Comparison of ENCODE assay signal across 22 cellular contexts in genomic region chr1:244695937-244696336, GRCh38. TPM values are rescaled to one million over a fixed set of nuclear protein-coding genes. Genes with fewer than 3 reads are reported as not detected.
DNase-seq lines count a peak whose midpoint lies in the region; ATAC-seq, FAIRE-seq and TF ChIP-seq lines count a peak whose summit lies in the region.
"Had no signal": no experiment of that assay in that cellular context is flagged by ENCODE, and none has a peak within 500 bp of the region (broad histone marks: within the 10 kb centered on the region; RNA-seq: fewer than 3 reads in every experiment).

No MANE protein-coding gene starts in this region.

- peaks cover 19% of the 10 kb centered on the region for H3K9me3 Mint-ChIP-seq in nephron progenitor cell

- POLR2A ChIA-PET in HepG2 (lab: Yijun Ruan, JAX) = no interaction called here
- POLR2A ChIA-PET in K562 (lab: Yijun Ruan, JAX) = interaction anchor here (0.6 kb wide), 1 partner anchor 145 kb away, joined by 3 read pairs; no protein-coding TSS in a partner anchor

- ATAC-seq in HepG2 (no peak), right lobe of liver (no peak), K562 (no peak)
- ATAC-seq: A549; CD8-positive, alpha-beta T cell; GM12878 had no signal

- CTCF ChIA-PET in HepG2 (lab: Yijun Ruan, JAX; ENCODE audit: low intra/inter-chr PET ratio, low total read pairs) (no interaction called here), K562 (lab: Yijun Ruan, JAX; ENCODE audit: low intra/inter-chr PET ratio) (no interaction called here)

- FAIRE-seq in HepG2 (lab: Jason Lieb, UNC) (no peak), K562 (lab: Jason Lieb, UNC) (no peak)
- FAIRE-seq: A549, D721Med, GM12878, GM18507, GM19239 had no signal

- no TSS peak for BruUV-seq in HepG2 (replicated peaks; lab: Mats Ljungman, UMichigan)
- BruUV-seq in K562 (replicated peaks; lab: Mats Ljungman, UMichigan) = no TSS peak

- H3K4me3 ChIP-seq in HepG2 (replicated peaks in 1 of 3; ENCODE audit: insufficient read depth in 1 of 3, low read depth in 2 of 3, low read length in 3 of 3) (no peak overlapping the region), right lobe of liver (no peak overlapping the region), K562 (no peak overlapping the region)
- H3K4me3 ChIP-seq: A549; BLaER1 treated with 17β-estradiol and CSF1 and Interleukin-3, amounts not matched to agents 10 nM and 100 nM; GM12878 had no signal

- no peak for DNase-seq in HepG2 (ENCODE audit: low spot score)
- DNase-seq in right lobe of liver = no peak
- no peak for DNase-seq in K562 (ENCODE audit: extremely low read depth in 1 of 4, low spot score in 3 of 4)
- no peak for DNase-seq in nephron progenitor cell
- no peak for DNase-seq in posterior cingulate gyrus
- DNase-seq: AML-193; Caco-2; Calu3; CD4-positive, alpha-beta T cell; CD8-positive, alpha-beta T cell; DND-41; EL; GDM1 had no signal

- H3K27ac ChIP-seq in HepG2 (ENCODE audit: extremely low read length, insufficient read depth, low read length) (no peak overlapping the region), right lobe of liver (no peak overlapping the region), K562 (ENCODE audit: extremely low read depth, low read depth, low read length) (no peak overlapping the region)
- H3K27ac ChIP-seq: 22Rv1; A549; BLaER1 treated with 17β-estradiol and CSF1 and Interleukin-3, amounts not matched to agents 10 nM and 100 nM; C4-2B had no signal

- H3K36me3 Mint-ChIP-seq in nephron progenitor cell (ENCODE audit: low read depth) = peaks cover 86% of the 10 kb centered on the region

- TF ChIP-seq EP300 in HepG2 (IDR thresholded peaks at IDR 0.05; ENCODE audit: low read depth in 2 of 2, low read length in 2 of 2) (no peak), HepG2 (CRISPR knock-in tag; IDR thresholded peaks at IDR 0.05; ENCODE audit: borderline replicate concordance) (no peak), K562 (IDR thresholded peaks at IDR 0.05; ENCODE audit: low read length) (no peak)

- H3K4me1 Mint-ChIP-seq in nephron progenitor cell = no peaks in the 10 kb centered on the region
- H3K4me1 Mint-ChIP-seq: B cell had no signal

- 95% methylated on average over 2 of the region's 2 CpGs for WGBS in HepG2 (ENCODE audit: low lambda C conversion rate)
- 100% methylated on average over 2 of the region's 2 CpGs for whole genome bisulfite sequencing in right lobe of liver (ENCODE audit: insufficient coverage, low coverage, low lambda C conversion rate, missing lambda C conversion rate)
- WGBS in K562 (ENCODE audit: insufficient coverage, low coverage, missing lambda C conversion rate) = 86% methylated on average over 2 of the region's 2 CpGs

- H3K9me1 ChIP-seq in K562 (ENCODE audit: control insufficient read depth, insufficient read depth, low read length) = no peaks in the 10 kb centered on the region

- H3K27me3 ChIP-seq in HepG2 (ENCODE audit: control insufficient read depth in 1 of 2, insufficient read depth in 2 of 2, low read length in 2 of 2) (no peaks in the 10 kb centered on the region; a peak in 1 of 5 replicates), right lobe of liver (no peaks in the 10 kb centered on the region), K562 (ENCODE audit: control insufficient read depth in 2 of 2, insufficient read depth in 2 of 2, low read length in 2 of 2) (no peaks in the 10 kb centered on the region)
- H3K27me3 ChIP-seq: BLaER1 treated with 17β-estradiol and CSF1 and Interleukin-3, amounts not matched to agents 10 nM and 100 nM had no signal

- H3K9ac ChIP-seq in HepG2 (ENCODE audit: insufficient read depth, low read depth, low read length) (no peak overlapping the region), K562 (ENCODE audit: insufficient read depth in 1 of 2, low read depth in 2 of 2, low read length in 2 of 2) (no peak overlapping the region)
- H3K9ac ChIP-seq: BLaER1 treated with 17β-estradiol and CSF1 and Interleukin-3, amounts not matched to agents 10 nM and 100 nM had no signal

- no peaks in the 10 kb centered on the region for H3K27me3 Mint-ChIP-seq in nephron progenitor cell (ENCODE audit: low read depth, poor library complexity)
- H3K27me3 Mint-ChIP-seq: B cell; CD4-positive, alpha-beta T cell had no signal

- intact Hi-C loops in HepG2 (cut with micrococcal nuclease; ENCODE audit: unreplicated experiment) (loop anchor here (2.0 kb wide), 1 partner anchor 43 kb away; no protein-coding TSS in a partner anchor), right lobe of liver (cut with DNase I) (no loop called here), K562 (cut with micrococcal nuclease) (no loop called here), posterior cingulate gyrus (cut with DNase I) (no loop called here)

- H3K9me3 ChIP-seq in HepG2 (ENCODE audit: low read length) = no peaks in the 10 kb centered on the region
- no peaks in the 10 kb centered on the region for H3K9me3 ChIP-seq in right lobe of liver
- no peaks in the 10 kb centered on the region for H3K9me3 ChIP-seq in K562 (replicated peaks; ENCODE audit: control insufficient read depth, insufficient read depth, low read depth, low read length)
- H3K9me3 ChIP-seq: A549, Caco-2 had no signal

- H2AFZ ChIP-seq in HepG2 (ENCODE audit: low read length) = no peak overlapping the region
- no peak overlapping the region for H2AFZ ChIP-seq in K562 (ENCODE audit: low read depth, low read length)

- no peaks in the 10 kb centered on the region for H4K20me1 ChIP-seq in HepG2 (ENCODE audit: insufficient read depth, low read length)
- no peaks in the 10 kb centered on the region for H4K20me1 ChIP-seq in K562 (replicated peaks; ENCODE audit: control insufficient read depth, insufficient read depth, low read length)

- no peak overlapping the region for H3K4me2 ChIP-seq in HepG2 (ENCODE audit: low read depth, low read length)
- no peak overlapping the region for H3K4me2 ChIP-seq in K562 (ENCODE audit: insufficient read depth, low read length)
- H3K4me2 ChIP-seq: A549; BLaER1 treated with 17β-estradiol and CSF1 and Interleukin-3, amounts not matched to agents 10 nM and 100 nM had no signal

- in situ Hi-C loops in HepG2 (cut with HindIII; ENCODE audit: extremely low pct_ligation_motif_present, low pct_unique_long_range_greater_than_20kb) = no loop called here
- in situ Hi-C loops in K562 (cut with MboI) = no loop called here

- H3K4me3 Mint-ChIP-seq in nephron progenitor cell = no peak overlapping the region
- H3K4me3 Mint-ChIP-seq: B cell; CD4-positive, alpha-beta T cell; CD8-positive, alpha-beta T cell had no signal

- TF ChIP-seq CTCF in HepG2 (CRISPR knock-in tag; IDR thresholded peaks at IDR 0.05) (no peak), right lobe of liver (IDR thresholded peaks at IDR 0.05) (no peak), K562 (IDR thresholded peaks at IDR 0.05 in 2 of 3, conservative IDR thresholded peaks at IDR 0.05 in 1 of 3; ENCODE audit: insufficient read depth in 2 of 3, low read depth in 1 of 3, low read length in 3 of 3) (no peak), nephron progenitor cell (IDR thresholded peaks at IDR 0.05) (no peak)

- H3K27ac Mint-ChIP-seq in nephron progenitor cell = no peak overlapping the region
- H3K27ac Mint-ChIP-seq: B cell; CD4-positive, alpha-beta T cell; CD8-positive, alpha-beta T cell had no signal

- H3K36me3 ChIP-seq in HepG2 (replicated peaks in 1 of 2; ENCODE audit: control insufficient read depth in 1 of 2, insufficient read depth in 2 of 2, low read length in 2 of 2) (peaks cover 11 to 56% of the 10 kb centered on the region in 2 experiments; a peak in 4 of 5 replicates), right lobe of liver (peaks cover 0 to 27% (median 4%) of the 10 kb centered on the region in 4 donors), K562 (ENCODE audit: control insufficient read depth, insufficient read depth, low read length) (peaks cover 53% of the 10 kb centered on the region)

- no peak for TF ChIP-seq POLR2A in HepG2 (IDR thresholded peaks at IDR 0.05; ENCODE audit: insufficient read depth in 1 of 2, low read depth in 2 of 2, low read length in 2 of 2)
- no peak for TF ChIP-seq POLR2A in right lobe of liver (IDR thresholded peaks at IDR 0.05)
- TF ChIP-seq POLR2A in K562 (conservative IDR thresholded peaks at IDR 0.05) = no peak

- H3K79me2 ChIP-seq in HepG2 (ENCODE audit: insufficient read depth, low read length) = no peaks in the 10 kb centered on the region
- no peaks in the 10 kb centered on the region for H3K79me2 ChIP-seq in K562 (ENCODE audit: control insufficient read depth, insufficient read depth, low read length)

- no peaks in the 10 kb centered on the region for H3K4me1 ChIP-seq in HepG2 (ENCODE audit: insufficient read depth, low read length)
- H3K4me1 ChIP-seq in right lobe of liver = no peaks in the 10 kb centered on the region
- H3K4me1 ChIP-seq in K562 (replicated peaks in 1 of 2; ENCODE audit: control insufficient read depth in 2 of 2, insufficient read depth in 2 of 2, low read length in 2 of 2) = no peaks in the 10 kb centered on the region
- H3K4me1 ChIP-seq: A549; BLaER1 treated with 17β-estradiol and CSF1 and Interleukin-3, amounts not matched to agents 10 nM and 100 nM; Caco-2 had no signal

- TF ChIP-seq RAD21 in HepG2 (CRISPR knock-in tag; IDR thresholded peaks at IDR 0.05) (no peak), K562 (CRISPR knock-in tag; conservative IDR thresholded peaks at IDR 0.05 in 1 of 2, IDR thresholded peaks at IDR 0.05 in 1 of 2) (no peak)

RNA-seq across cellular contexts. Expression of gene DESI2, which starts 43.0 kb away (rescaled TPM):
- total RNA-seq in HepG2 (2016; rRNA removed; fragmentation: Illumina TruSeq; extraction: Trizol) (42.2 and 62.0 TPM in 2 replicates), right lobe of liver (10 to 100 TPM in 3 of 6 experiments, 1 to 10 TPM in 3; 7.0 to 14.2 (median 9.9) TPM), K562 (2014; rRNA removed) (40.8 TPM in 2 replicates), K562 (2014; rRNA removed; fragmentation: Illumina TruSeq; extraction: Trizol) (56.9 and 60.6 TPM in 2 replicates), K562 (2015; rRNA removed; fragmentation: Illumina TruSeq; extraction: Trizol) (52.4 and 59.4 TPM in 2 replicates), K562 (2021) (42.3 and 43.9 TPM in 2 replicates)
- total RNA-seq in HepG2 (2016; cell fraction: cytosol; rRNA removed; fragmentation: Illumina TruSeq; extraction: Trizol; ENCODE audit: low read depth) = 11.7 and 12.7 TPM in 2 replicates
- 44.8 and 60.2 TPM in 2 replicates for total RNA-seq in HepG2 (2016; cell fraction: insoluble cytoplasmic fraction; rRNA removed; fragmentation: Illumina TruSeq; extraction: Trizol)
- total RNA-seq in HepG2 (2016; cell fraction: membrane; rRNA removed; fragmentation: Illumina TruSeq; extraction: Trizol) = 54.1 and 54.6 TPM in 2 replicates
- 28.8 and 30.7 TPM in 2 replicates for total RNA-seq in HepG2 (2016; cell fraction: nucleus; rRNA removed; fragmentation: Illumina TruSeq; extraction: Trizol)
- polyA plus RNA-seq in HepG2 (2011; rRNA removed) (18.6 and 23.1 TPM in 2 replicates), K562 (2011; rRNA removed) (36.6 and 38.4 TPM in 2 replicates), K562 (2014; fragmentation: Illumina TruSeq; extraction: Trizol) (33.6 and 37.8 TPM in 2 replicates), K562 (2014; fragmentation: Nextera tagmentation; extraction: Ambion mirVana) (10 to 100 TPM; 17.4 to 20.4 TPM), K562 (2014; rRNA removed) (26.1 and 26.9 TPM in 2 replicates)
- 12.6 and 15.7 TPM in 2 replicates for polyA plus RNA-seq in HepG2 (2011; cell fraction: cytosol; rRNA removed)
- 13.1 and 14.0 TPM in 2 replicates for polyA plus RNA-seq in HepG2 (2011; cell fraction: nucleus; rRNA removed)
- polyA plus RNA-seq in HepG2 (2012) = 20.9 and 26.0 TPM in 2 replicates
- polyA plus RNA-seq in HepG2 (2016; cell fraction: cytosol; fragmentation: Illumina TruSeq; extraction: Trizol; ENCODE audit: low read depth) = 10.7 and 11.8 TPM in 2 replicates
- 46.8 and 48.5 TPM in 2 replicates for polyA plus RNA-seq in HepG2 (2016; cell fraction: insoluble cytoplasmic fraction; fragmentation: Illumina TruSeq; extraction: Trizol; ENCODE audit: low read depth)
- 33.3 and 35.0 TPM in 2 replicates for polyA plus RNA-seq in HepG2 (2016; cell fraction: membrane; fragmentation: Illumina TruSeq; extraction: Trizol; ENCODE audit: low read depth)
- polyA plus RNA-seq in HepG2 (2016; cell fraction: nucleus; fragmentation: Illumina TruSeq; extraction: Trizol; ENCODE audit: insufficient read depth, low read depth) = 30.2 and 30.6 TPM in 2 replicates
- 29.7 and 33.1 TPM in 2 replicates for polyA minus RNA-seq in HepG2 (2011; rRNA and poly(A)+ RNA removed; ENCODE audit: low replicate concordance)
- polyA minus RNA-seq in HepG2 (2011; cell fraction: cytosol; rRNA and poly(A)+ RNA removed) = 27.0 and 27.9 TPM in 2 replicates
- 35.4 and 40.3 TPM in 2 replicates for polyA minus RNA-seq in HepG2 (2011; cell fraction: nucleus; rRNA and poly(A)+ RNA removed)
- total RNA-seq in K562 (2011; cell fraction: chromatin; rRNA removed; ENCODE audit: low replicate concordance) = 17.0 and 36.5 TPM in 2 replicates
- total RNA-seq in K562 (2011; cell fraction: nucleolus; rRNA removed) = 17.3 and 26.5 TPM in 2 replicates
- 29.8 and 42.3 TPM in 2 replicates for total RNA-seq in K562 (2011; cell fraction: nucleoplasm; rRNA removed)
- 15.0 and 26.2 TPM in 2 replicates for polyA plus RNA-seq in K562 (2011; cell fraction: cytosol; rRNA removed)
- polyA plus RNA-seq in K562 (2011; cell fraction: nucleus; rRNA removed) = 19.6 and 27.0 TPM in 2 replicates
- polyA plus RNA-seq in K562 (2012) = 21.9 and 29.7 TPM in 2 replicates
- polyA minus RNA-seq in K562 (2011; rRNA and poly(A)+ RNA removed) = 55.3 and 64.0 TPM in 2 replicates
- 21.1 and 24.8 TPM in 2 replicates for polyA minus RNA-seq in K562 (2011; cell fraction: cytosol; rRNA and poly(A)+ RNA removed)
- polyA minus RNA-seq in K562 (2011; cell fraction: nucleus; rRNA and poly(A)+ RNA removed) = 25.3 and 40.5 TPM in 2 replicates
